ENCODE assay signal across 7 cellular contexts in genomic region chr20:58504566-58504965, GRCh38. TPM values are rescaled to one million over a fixed set of nuclear protein-coding genes. Genes with fewer than 3 reads are reported as not detected.
"Had no signal": no experiment of that assay in that cellular context is flagged by ENCODE, and none has a peak within 500 bp of the region (broad histone marks: within the 10 kb centered on the region; RNA-seq: fewer than 3 reads in every experiment).

No MANE protein-coding gene starts in this region.

- H3K4me3 ChIP-seq: GM23338, HAP-1 had no signal

- H3K4me1 Mint-ChIP-seq: GM23338 had no signal

- H3K36me3 ChIP-seq: HAP-1 had no signal

- DNase-seq: HFFc6 had no signal

- FAIRE-seq: H1, H54, HepG2 had no signal

- H3K4me3 Mint-ChIP-seq: GM23338, HFFc6 had no signal

- H3K27ac ChIP-seq: HL-60 had no signal

- H3K27ac Mint-ChIP-seq: GM23338, HFFc6 had no signal

RNA-seq across cellular contexts. Expression of gene APCDD1L, which starts 10.6 kb away (rescaled TPM):
- total RNA-seq: HepG2 had no signal
- polyA plus RNA-seq: HepG2 had no signal
